In the genomic region with DNA sequence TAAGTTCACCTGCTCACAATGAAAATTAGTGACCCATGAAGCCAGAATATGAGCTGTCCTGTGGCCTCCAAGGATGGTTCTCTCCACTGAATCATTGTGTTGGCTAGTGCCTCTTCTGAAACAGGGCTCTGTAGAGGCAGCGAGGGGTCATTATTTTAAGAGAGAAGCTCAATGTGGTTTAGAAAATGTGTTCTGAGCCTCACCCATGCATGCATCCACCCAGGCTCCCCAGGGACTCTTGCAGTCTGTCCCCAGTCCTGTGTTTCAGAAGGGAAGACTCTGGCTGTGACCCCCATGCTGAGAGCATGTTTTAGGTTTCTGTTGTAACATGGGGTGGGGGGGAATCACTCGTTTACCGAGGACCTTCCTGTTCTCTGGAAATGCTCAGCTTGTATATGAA, we compare ENCODE assay signal across 15 cellular contexts.
DNase-seq lines count a peak whose midpoint lies in the region; ATAC-seq and TF ChIP-seq lines count a peak whose summit lies in the region.
"Had no signal": no experiment of that assay in that cellular context is flagged by ENCODE, and none has a peak within 500 bp of the region (broad histone marks: within the 10 kb centered on the region; RNA-seq: fewer than 3 reads in every experiment).

No MANE protein-coding gene starts in this region.

- H3K4me1 ChIP-seq in suprapubic skin = no peaks in the 10 kb centered on the region
- no peaks in the 10 kb centered on the region for H3K4me1 ChIP-seq in colonic mucosa

- TF ChIP-seq POLR2A in suprapubic skin (IDR thresholded peaks at IDR 0.05) = no peak

- TF ChIP-seq EP300 in suprapubic skin (IDR thresholded peaks at IDR 0.05) = no peak

- H3K9me3 ChIP-seq in suprapubic skin = no peaks in the 10 kb centered on the region
- H3K9me3 ChIP-seq in colonic mucosa = no peaks in the 10 kb centered on the region

- no peak overlapping the region for H3K27ac ChIP-seq in suprapubic skin
- H3K27ac ChIP-seq in colonic mucosa = no peak overlapping the region

- H3K9ac ChIP-seq in colonic mucosa (ENCODE audit: low read depth in 2 of 2, low read length in 2 of 2) = no peak overlapping the region

- intact Hi-C loops in colonic mucosa (cut with DNase I) (no loop called here), left cardiac atrium (cut with DNase I) (no loop called here)

- ATAC-seq in GM18861 (IDR thresholded peaks at IDR 0.05; ENCODE audit: unreplicated experiment) (peak; percentile 91), GM21528 (IDR thresholded peaks at IDR 0.05; ENCODE audit: low FRiP score, unreplicated experiment) (peak; percentile 90), HG03103 (IDR thresholded peaks at IDR 0.05; ENCODE audit: low read depth, unreplicated experiment) (peak; percentile 86), esophagus mucosa (peak; percentile 29), left cardiac atrium (no peak)
- ATAC-seq: HCT116 had no signal

- H3K27me3 ChIP-seq in suprapubic skin (peaks cover 7% of the 10 kb centered on the region), colonic mucosa (no peaks in the 10 kb centered on the region)

- no peaks in the 10 kb centered on the region for H3K36me3 ChIP-seq in suprapubic skin
- H3K36me3 ChIP-seq in colonic mucosa = no peaks in the 10 kb centered on the region

- TF ChIP-seq CTCF in suprapubic skin (IDR thresholded peaks at IDR 0.05) = no peak
- no peak for TF ChIP-seq CTCF in colonic mucosa (IDR thresholded peaks at IDR 0.05)

- no peak for DNase-seq in suprapubic skin (ENCODE audit: low spot score in 2 of 2)
- no peak for DNase-seq in colonic mucosa
- DNase-seq in G401 (ENCODE audit: low spot score) = no peak
- DNase-seq in left cardiac atrium = no peak
- DNase-seq: activated CD4-positive, alpha-beta T cell treated with anti-CD3 and anti-CD28 coated beads for 4 hours; activated effector memory CD4-positive, alpha-beta T cell treated with Interleukin-2 at 50 U/mL for 16 hours; CD4-positive, CD25-positive, alpha-beta regulatory T cell; midbrain; NCI-H187; stimulated activated CD4-positive, alpha-beta T cell treated with anti-CD3 and anti-CD28 coated beads, Interleukin-2, amount 100 ng/mL, for 24 hours had no signal

- no peak overlapping the region for H3K4me3 ChIP-seq in suprapubic skin
- H3K4me3 ChIP-seq in colonic mucosa = no peak overlapping the region

- WGBS in suprapubic skin = 91% methylated on average over 3 of the region's 3 CpGs

- in situ Hi-C loops in G401 (cut with HindIII; ENCODE audit: low sequenced_read_pairs) = no loop called here

Comparison
In these comparisons a context has a peak if more than half of its experiments do, and no peak if none do; other contexts are left out.
1. ATAC-seq: peak in GM18861 (single experiment), GM21528 (single experiment), HG03103 (single experiment) and esophagus mucosa (single experiment); none in left cardiac atrium (0 of 2).